11 cellular contexts compared by ENCODE assay signal in genomic region chr12:42705863-42706262, GRCh38.
DNase-seq lines count a peak whose midpoint lies in the region; TF ChIP-seq lines count a peak whose summit lies in the region.
"Had no signal": no experiment of that assay in that cellular context is flagged by ENCODE, and none has a peak within 500 bp of the region (broad histone marks: within the 10 kb centered on the region; RNA-seq: fewer than 3 reads in every experiment).

No MANE protein-coding gene starts in this region.

- in situ Hi-C loops in GM13977 (cut with MboI; ENCODE audit: low pct_unique_long_range_greater_than_20kb, low sequenced_read_pairs, unreplicated experiment), result no loop called here

- TF ChIP-seq CTCF in AG10803 (conservative IDR thresholded peaks at IDR 0.05; ENCODE audit: low read length) (no peak), foreskin fibroblast (IDR thresholded peaks at IDR 0.05; ENCODE audit: low read depth, low read length) (no peak), GM10266 (IDR thresholded peaks at IDR 0.05; ENCODE audit: control insufficient read depth, insufficient read depth, low read depth, missing control alignments) (no peak), GM13977 (IDR thresholded peaks at IDR 0.05; ENCODE audit: extremely low read depth, insufficient read depth, missing control alignments) (no peak)

- H3K4me3 ChIP-seq in AG10803 (ENCODE audit: low read length) (no peak overlapping the region), foreskin fibroblast (ENCODE audit: low read depth in 1 of 2, low read length in 2 of 2) (no peak overlapping the region)
- H3K4me3 ChIP-seq: prostate gland had no signal

- DNase-seq in AG10803 (ENCODE audit: low read depth), result peak; percentile 84
- DNase-seq in T1000 (lab: John Stamatoyannopoulos, UW), result peak; percentile 58
- peak; percentile 85 to 96 for DNase-seq in foreskin fibroblast
- DNase-seq in non-pigmented ciliary epithelial cell (ENCODE audit: low read depth), result peak; percentile 76
- DNase-seq in GM10266 (ENCODE audit: extremely low spot score), result no peak
- DNase-seq in GM13977 (ENCODE audit: low spot score), result no peak
- no peak for DNase-seq in NCI-H1092 (lab: John Stamatoyannopoulos, UW)
- DNase-seq in OCI-M1 (lab: John Stamatoyannopoulos, UW), result no peak
- DNase-seq: Karpas-422; stimulated activated naive CD4-positive, alpha-beta T cell had no signal

Comparison
In these comparisons a context has a peak if more than half of its experiments do, and no peak if none do; other contexts are left out.
1. DNase-seq: peak in AG10803 (single experiment), T1000 (single experiment), foreskin fibroblast (2 of 2) and non-pigmented ciliary epithelial cell (single experiment); none in GM10266 (single experiment), GM13977 (single experiment), NCI-H1092 (single experiment) and OCI-M1 (single experiment).